Comparison of ENCODE assay signal across 19 cellular contexts in genomic region chr20:33821270-33821836, GRCh38.
"Had no signal": no experiment of that assay in that cellular context is flagged by ENCODE, and none has a peak within 500 bp of the region (broad histone marks: within the 10 kb centered on the region; RNA-seq: fewer than 3 reads in every experiment).

No MANE protein-coding gene starts in this region.

- ATAC-seq: left lobe of liver; lower lobe of right lung; right cardiac atrium; stimulated activated effector memory CD8-positive, alpha-beta T cell treated with anti-CD3 and anti-CD28 coated beads, Interleukin-12 subunit alpha, Interleukin-12 subunit beta, amount 100 ng/mL, for 72 hours had no signal

- H3K4me3 ChIP-seq: coronary artery, heart left ventricle, lower lobe of right lung, smooth muscle cell, tibial artery, upper lobe of left lung, uterus had no signal

- H3K9me3 ChIP-seq: heart left ventricle, lower lobe of right lung, tibial artery, upper lobe of left lung, uterus had no signal

- DNase-seq: effector CD8-positive, alpha-beta T cell; foreskin melanocyte; heart left ventricle; hypothalamus; kidney glomerular epithelial cell; lower lobe of right lung; midbrain; naive B cell; right cardiac atrium; stimulated activated CD4-positive, alpha-beta T cell treated with anti-CD3 and anti-CD28 coated beads, Interleukin-4, amount 100 ng/mL, for 1 hour; stimulated activated CD8-positive, alpha-beta memory T cell treated with anti-CD3 and anti-CD28 coated beads, Interleukin-4, amount 100 ng/mL, for 48 hours; tibial artery; upper lobe of left lung; uterus had no signal

- H3K27me3 ChIP-seq: heart left ventricle, tibial artery, upper lobe of left lung, uterus had no signal

- H3K27ac ChIP-seq: coronary artery, lower lobe of right lung, tibial artery, upper lobe of left lung, uterus had no signal

- FAIRE-seq: islet of Langerhans had no signal

- H3K4me2 ChIP-seq: smooth muscle cell had no signal

- H3K36me3 ChIP-seq: lower lobe of right lung, tibial artery, uterus had no signal

- H3K4me1 ChIP-seq: uterus had no signal
